Comparison of ENCODE assay signal across 8 cellular contexts in genomic region chr15:21983820-21984219, GRCh38.
DNase-seq lines count a peak whose midpoint lies in the region; ATAC-seq and TF ChIP-seq lines count a peak whose summit lies in the region.
"Not testable (repeated sequence)": the region's sequence is repeated elsewhere in the genome, so short reads cannot be mapped to it uniquely, and the experiment has no call there.

No MANE protein-coding gene starts in this region.

- not testable (repeated sequence) for H3K4me3 Mint-ChIP-seq in stimulated activated memory B cell treated with anti-CD40 and anti-IgM and Interleukin-4, amounts not matched to agents 10 μg/mL and 1 μg/mL and 100 μg/mL, for 72 hours

- H3K27ac ChIP-seq in gastroesophageal sphincter, heart right ventricle, gastrocnemius medialis, upper lobe of right lung: not testable (repeated sequence)

- H3K4me3 ChIP-seq in gastroesophageal sphincter, heart right ventricle, mucosa of descending colon, gastrocnemius medialis, upper lobe of right lung: not testable (repeated sequence)

- not testable (repeated sequence) for TF ChIP-seq EP300 in gastroesophageal sphincter (IDR thresholded peaks at IDR 0.05)

- not testable (repeated sequence) for H3K9me3 ChIP-seq in gastroesophageal sphincter, heart right ventricle, mucosa of descending colon, gastrocnemius medialis, upper lobe of right lung

- not testable (repeated sequence) for H3K9me3 Mint-ChIP-seq in stimulated activated memory B cell treated with anti-CD40 and anti-IgM and Interleukin-4, amounts not matched to agents 10 μg/mL and 1 μg/mL and 100 μg/mL, for 72 hours

- in situ Hi-C loops in gastrocnemius medialis (cut with MboI; ENCODE audit: low sequenced_read_pairs in 4 of 4), result not testable (repeated sequence)

- not testable (repeated sequence) for H3K36me3 Mint-ChIP-seq in stimulated activated memory B cell treated with anti-CD40 and anti-IgM and Interleukin-4, amounts not matched to agents 10 μg/mL and 1 μg/mL and 100 μg/mL, for 72 hours

- not testable (repeated sequence) for H3K4me1 Mint-ChIP-seq in stimulated activated memory B cell treated with anti-CD40 and anti-IgM and Interleukin-4, amounts not matched to agents 10 μg/mL and 1 μg/mL and 100 μg/mL, for 72 hours

- intact Hi-C loops in Right ventricle myocardium superior (cut with DNase I); heart right ventricle (cut with DNase I); left ventricle myocardium superior (cut with micrococcal nuclease); mucosa of descending colon (cut with DNase I, micrococcal nuclease); gastrocnemius medialis (cut with DNase I; ENCODE audit: low total_unique reads); upper lobe of right lung (cut with DNase I): not testable (repeated sequence)

- TF ChIP-seq POLR2A in gastroesophageal sphincter (IDR thresholded peaks at IDR 0.05); gastrocnemius medialis (IDR thresholded peaks at IDR 0.05): not testable (repeated sequence)

- H3K27ac Mint-ChIP-seq in stimulated activated memory B cell treated with anti-CD40 and anti-IgM and Interleukin-4, amounts not matched to agents 10 μg/mL and 1 μg/mL and 100 μg/mL, for 72 hours, result not testable (repeated sequence)

- WGBS in gastroesophageal sphincter (ENCODE audit: low coverage in 1 of 2), 2 donors, result no CpG with 5 or more reads among the region's 3 CpGs
- no CpG with 5 or more reads among the region's 3 CpGs for WGBS in heart right ventricle, 2 donors

- DNase-seq in Right ventricle myocardium superior, heart right ventricle, left ventricle myocardium superior, mucosa of descending colon, gastrocnemius medialis, upper lobe of right lung: not testable (repeated sequence)

- not testable (repeated sequence) for H3K27me3 Mint-ChIP-seq in stimulated activated memory B cell treated with anti-CD40 and anti-IgM and Interleukin-4, amounts not matched to agents 10 μg/mL and 1 μg/mL and 100 μg/mL, for 72 hours

- not testable (repeated sequence) for TF ChIP-seq CTCF in gastroesophageal sphincter (IDR thresholded peaks at IDR 0.05); heart right ventricle (IDR thresholded peaks at IDR 0.05); mucosa of descending colon (IDR thresholded peaks at IDR 0.05); gastrocnemius medialis (IDR thresholded peaks at IDR 0.05 in 4 of 5, conservative IDR thresholded peaks at IDR 0.05 in 1 of 5); upper lobe of right lung (IDR thresholded peaks at IDR 0.05)

- not testable (repeated sequence) for H3K27me3 ChIP-seq in gastroesophageal sphincter, heart right ventricle, gastrocnemius medialis, upper lobe of right lung

- H3K36me3 ChIP-seq in gastroesophageal sphincter; heart right ventricle; mucosa of descending colon (ENCODE audit: low read depth); gastrocnemius medialis; upper lobe of right lung: not testable (repeated sequence)

- not testable (repeated sequence) for H3K4me1 ChIP-seq in gastroesophageal sphincter; heart right ventricle; mucosa of descending colon (ENCODE audit: low read depth); gastrocnemius medialis; upper lobe of right lung

- peak; percentile 53 for ATAC-seq in gastroesophageal sphincter
- ATAC-seq in Right ventricle myocardium superior (ENCODE audit: poor library complexity), result peak; percentile 98
- ATAC-seq in heart right ventricle, result peak; percentile 79 to 99 (median 96)
- ATAC-seq in left ventricle myocardium superior, result peak; percentile 100
- ATAC-seq in mucosa of descending colon, result peak; percentile 64
- peak; percentile 89 to 98 for ATAC-seq in gastrocnemius medialis
- peak; percentile 54 for ATAC-seq in stimulated activated memory B cell treated with anti-CD40 and anti-IgM and Interleukin-4, amounts not matched to agents 10 μg/mL and 1 μg/mL and 100 μg/mL, for 72 hours
- ATAC-seq in upper lobe of right lung, result peak; percentile 67
